ENCODE assay signal across 28 cellular contexts in the genomic region with DNA sequence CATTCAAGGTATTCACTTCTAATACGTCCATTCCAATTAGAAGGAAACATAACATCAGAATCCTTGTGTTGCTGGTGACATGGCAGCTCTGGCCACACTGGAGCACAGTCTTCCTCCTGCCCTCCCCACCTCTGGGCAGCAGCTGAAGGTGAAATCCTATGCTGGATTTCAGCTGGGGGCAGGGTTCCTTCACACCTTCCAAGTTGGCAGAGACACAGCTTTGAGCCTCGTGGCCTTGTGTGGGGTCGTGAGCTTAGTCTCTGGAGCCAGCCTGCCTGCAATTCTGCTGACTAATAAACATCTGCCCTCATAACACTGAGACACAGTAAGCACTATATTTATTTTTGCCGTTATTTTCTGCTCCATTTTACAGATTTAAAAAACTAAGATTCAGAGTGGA.
"Had no signal": no experiment of that assay in that cellular context is flagged by ENCODE, and none has a peak within 500 bp of the region (broad histone marks: within the 10 kb centered on the region; RNA-seq: fewer than 3 reads in every experiment).

No MANE protein-coding gene starts in this region.

- H3K4me3 ChIP-seq: coronary artery, esophagus muscularis mucosa, heart right ventricle, left lung, mucosa of descending colon, right atrium auricular region, spleen, transverse colon, upper lobe of right lung, uterus had no signal

- H3K36me3 Mint-ChIP-seq: mesothelial cell of epicardium; naive B cell; natural killer cell treated with Interleukin-12 subunit alpha and Interleukin-12 subunit beta and Interleukin-15 and Interleukin-18, amount 100 ng/mL, for 72 hours; stimulated activated naive B cell treated with anti-CD40 and anti-IgM and Interleukin-4, amounts not matched to agents 10 μg/mL and 1 μg/mL and 100 μg/mL, for 72 hours had no signal

- H3K27me3 Mint-ChIP-seq: natural killer cell treated with Interleukin-12 subunit alpha and Interleukin-12 subunit beta and Interleukin-15 and Interleukin-18, amount 100 ng/mL, for 72 hours; stimulated activated naive CD8-positive, alpha-beta T cell treated with anti-CD3 and anti-CD28 coated beads, Interleukin-15, Interleukin-2, amounts not matched to agents 100 ng/mL and 50 ng/mL, for 24 hours had no signal

- H3K79me2 ChIP-seq: parathyroid adenoma had no signal

- H3K4me1 Mint-ChIP-seq: mesothelial cell of epicardium; naive B cell; stimulated activated naive B cell treated with anti-CD40 and anti-IgM and Interleukin-4, amounts not matched to agents 10 μg/mL and 1 μg/mL and 100 μg/mL, for 72 hours had no signal

- H3K27ac ChIP-seq: coronary artery, esophagus muscularis mucosa, foreskin keratinocyte, heart right ventricle, left lung, neutrophil, parathyroid adenoma, right atrium auricular region, spleen, transverse colon, upper lobe of right lung, uterus had no signal

- DNase-seq: dermis blood vessel endothelial cell; effector memory CD4-positive, alpha-beta T cell; foreskin keratinocyte; glutamatergic neuron; heart right ventricle; hippocampal formation; left cardiac atrium; left lung; mesenchymal stem cell; mucosa of descending colon; naive B cell; spleen; stimulated activated CD4-positive, alpha-beta T cell treated with anti-CD3 and anti-CD28 coated beads, Interleukin-4, amount 100 ng/mL, for 4 hours; stimulated activated naive B cell treated with anti-CD40 and anti-IgM and Interleukin-4, amounts not matched to agents 10 μg/mL and 1 μg/mL and 100 μg/mL, for 72 hours; transverse colon; upper lobe of right lung; uterus had no signal

- ATAC-seq: foreskin keratinocyte; heart right ventricle; left cardiac atrium; left lung; mucosa of descending colon; natural killer cell treated with Interleukin-12 subunit alpha and Interleukin-12 subunit beta and Interleukin-15 and Interleukin-18, amount 100 ng/mL, for 72 hours; sciatic nerve; stimulated activated naive B cell treated with anti-CD40 and anti-IgM and Interleukin-4, amounts not matched to agents 10 μg/mL and 1 μg/mL and 100 μg/mL, for 72 hours; upper lobe of right lung had no signal

- H3K27me3 ChIP-seq: esophagus muscularis mucosa, left lung, neutrophil, right atrium auricular region, spleen, transverse colon, upper lobe of right lung, uterus had no signal

- H3K9ac ChIP-seq: parathyroid adenoma had no signal

- H3K27ac Mint-ChIP-seq: mesothelial cell of epicardium; naive B cell; natural killer cell treated with Interleukin-12 subunit alpha and Interleukin-12 subunit beta and Interleukin-15 and Interleukin-18, amount 100 ng/mL, for 72 hours; progenitor cell of endocrine pancreas; stimulated activated naive B cell treated with anti-CD40 and anti-IgM and Interleukin-4, amounts not matched to agents 10 μg/mL and 1 μg/mL and 100 μg/mL, for 72 hours; stimulated activated naive CD8-positive, alpha-beta T cell treated with anti-CD3 and anti-CD28 coated beads, Interleukin-15, Interleukin-2, amounts not matched to agents 100 ng/mL and 50 ng/mL, for 24 hours had no signal

- H2AFZ ChIP-seq: parathyroid adenoma had no signal

- H3K9me3 Mint-ChIP-seq: natural killer cell treated with Interleukin-12 subunit alpha and Interleukin-12 subunit beta and Interleukin-15 and Interleukin-18, amount 100 ng/mL, for 72 hours had no signal

- H3K9me3 ChIP-seq: esophagus muscularis mucosa, mucosa of descending colon, neutrophil, transverse colon, upper lobe of right lung had no signal

- H3K36me3 ChIP-seq: esophagus muscularis mucosa, heart right ventricle, left lung, neutrophil, right atrium auricular region, spleen, transverse colon, upper lobe of right lung, uterus had no signal

- H3K4me3 Mint-ChIP-seq: mesothelial cell of epicardium; naive B cell; natural killer cell treated with Interleukin-12 subunit alpha and Interleukin-12 subunit beta and Interleukin-15 and Interleukin-18, amount 100 ng/mL, for 72 hours; neural crest cell; stimulated activated naive B cell treated with anti-CD40 and anti-IgM and Interleukin-4, amounts not matched to agents 10 μg/mL and 1 μg/mL and 100 μg/mL, for 72 hours; stimulated activated naive CD8-positive, alpha-beta T cell treated with anti-CD3 and anti-CD28 coated beads, Interleukin-15, Interleukin-2, amounts not matched to agents 100 ng/mL and 50 ng/mL, for 24 hours had no signal

- H3K4me1 ChIP-seq: foreskin keratinocyte, heart right ventricle, left lung, parathyroid adenoma, right atrium auricular region, spleen, transverse colon, upper lobe of right lung, uterus had no signal
